ENCODE assay signal across 8 cellular contexts in the genomic region with DNA sequence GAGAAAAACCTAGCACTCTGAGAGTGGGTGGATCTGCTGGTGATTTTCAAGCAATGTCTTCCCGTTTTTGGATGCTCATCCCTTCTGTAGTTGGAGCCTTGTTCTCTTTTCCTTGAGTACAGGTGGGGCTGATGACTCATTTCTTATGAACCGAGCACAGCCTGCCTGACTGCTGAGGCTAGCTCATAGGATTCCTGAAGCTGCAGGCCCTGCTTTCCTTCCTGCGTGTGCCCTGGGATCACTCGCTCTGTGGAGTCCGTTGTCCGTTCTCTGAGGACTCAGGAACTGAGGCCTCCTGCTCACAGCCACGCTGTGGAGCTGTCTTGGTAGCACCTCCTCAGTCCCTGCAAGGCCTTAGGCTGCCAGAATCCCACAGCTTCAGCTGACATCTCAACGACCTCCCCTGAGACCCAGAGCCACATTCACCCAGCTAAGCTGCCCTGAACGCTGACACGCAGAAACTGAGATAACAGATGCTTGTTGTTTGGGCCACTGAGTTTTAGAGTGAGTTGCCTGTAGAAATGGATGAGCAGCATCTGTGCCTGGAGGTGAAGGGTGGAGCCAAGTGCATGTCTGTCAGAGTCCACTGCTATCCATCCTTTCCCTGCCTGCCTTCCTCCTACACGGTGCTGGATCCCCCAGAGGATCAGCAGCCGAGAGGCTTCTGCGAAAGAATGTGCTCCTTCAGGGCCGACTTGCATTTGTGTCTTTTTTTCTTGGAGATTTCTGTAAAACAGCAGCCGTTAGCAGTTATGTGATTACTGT.
DNase-seq lines count a peak whose midpoint lies in the region; ATAC-seq, FAIRE-seq and TF ChIP-seq lines count a peak whose summit lies in the region.

No MANE protein-coding gene starts in this region.

- no peak for FAIRE-seq in HTR-8/SVneo (lab: Jason Lieb, UNC)

- H3K36me3 ChIP-seq in DND-41 (ENCODE audit: insufficient read depth, low read length), result peaks cover 30% of the 10 kb centered on the region; the same call in 1 of the 2 replicates
- no peaks in the 10 kb centered on the region; the same call in 1 of the 2 replicates for H3K36me3 ChIP-seq in KOPT-K1 (ENCODE audit: insufficient read depth, low read length)
- no peaks in the 10 kb centered on the region for H3K36me3 ChIP-seq in osteoblast (ENCODE audit: insufficient read depth, low read length)

- DNase-seq in DND-41, result peak; percentile 78
- DNase-seq in cerebellar cortex (ENCODE audit: low spot score), result peak; percentile 61
- DNase-seq in naive thymus-derived CD8-positive, alpha-beta T cell, result no peak
- DNase-seq in HTR-8/SVneo (ENCODE audit: insufficient read length, low spot score), result no peak
- DNase-seq in HEK293T (ENCODE audit: extremely low spot score), result no peak
- no peak for DNase-seq in osteoblast (ENCODE audit: insufficient read length, low spot score, missing footprints)

- ATAC-seq in DND-41 (ENCODE audit: insufficient read depth, low read depth), result peak; percentile 35
- no peak for ATAC-seq in naive thymus-derived CD8-positive, alpha-beta T cell
- ATAC-seq in HG03139 (IDR thresholded peaks at IDR 0.05; ENCODE audit: unreplicated experiment), result no peak

- H3K9me3 ChIP-seq in DND-41 (ENCODE audit: insufficient read depth, low read length, severe bottlenecking) (no peaks in the 10 kb centered on the region), KOPT-K1 (ENCODE audit: insufficient read depth, low read length, poor library complexity, severe bottlenecking) (peaks cover 21% of the 10 kb centered on the region), osteoblast (ENCODE audit: low read depth, low read length) (no peaks in the 10 kb centered on the region)

- peak overlapping the region; percentile 68 for H3K9ac ChIP-seq in DND-41 (ENCODE audit: low read depth, low read length)

- peak overlapping the region; percentile 97 for H3K27ac ChIP-seq in DND-41 (ENCODE audit: low read length)
- H3K27ac ChIP-seq in KOPT-K1 (ENCODE audit: low read depth, low read length, poor library complexity, severe bottlenecking), result peak overlapping the region; percentile 72
- no peak overlapping the region for H3K27ac ChIP-seq in osteoblast (ENCODE audit: low read depth, low read length)

- peak overlapping the region in 9 of 10 donors; percentile 63 to 87 (median 81) for H3K4me3 Mint-ChIP-seq in naive thymus-derived CD8-positive, alpha-beta T cell

- TF ChIP-seq CTCF in DND-41 (IDR thresholded peaks at IDR 0.05; ENCODE audit: borderline replicate concordance, extremely low read depth, low read length, poor library complexity, severe bottlenecking), result peak; percentile 18
- no peak for TF ChIP-seq CTCF in osteoblast (IDR thresholded peaks at IDR 0.05; ENCODE audit: extremely low read depth, low read depth, low read length)

- H4K20me1 ChIP-seq in DND-41 (ENCODE audit: insufficient read depth, low read length), result peaks cover 47% of the 10 kb centered on the region
- H4K20me1 ChIP-seq in osteoblast (ENCODE audit: insufficient read depth, low read length), result peaks cover 66% of the 10 kb centered on the region

- peaks cover 0 to 2% (median 0%) of the 10 kb centered on the region in 3 donors for H3K36me3 Mint-ChIP-seq in naive thymus-derived CD8-positive, alpha-beta T cell

- CTCF ChIA-PET in HEK293T (lab: Yijun Ruan, JAX), result interaction anchor here (0.6 kb wide), 2 partner anchors 26 to 340 kb away, joined by 3 read pairs; no protein-coding TSS in a partner anchor

- H3K4me1 ChIP-seq in DND-41 (ENCODE audit: insufficient read depth, low read length), result peaks cover 79% of the 10 kb centered on the region
- peaks cover 33% of the 10 kb centered on the region for H3K4me1 ChIP-seq in osteoblast (ENCODE audit: insufficient read depth, low read length)

- H3K27ac Mint-ChIP-seq in naive thymus-derived CD8-positive, alpha-beta T cell, result peak overlapping the region; percentile 33 to 93 (median 86)

- H3K4me2 ChIP-seq in DND-41 (ENCODE audit: insufficient read depth, low read length) (peak overlapping the region; percentile 84), osteoblast (ENCODE audit: insufficient read depth, low read length) (no peak overlapping the region)

- H3K4me1 Mint-ChIP-seq in naive thymus-derived CD8-positive, alpha-beta T cell, result peaks cover 61 to 97% (median 90%) of the 10 kb centered on the region in 4 donors

- H3K9me3 Mint-ChIP-seq in naive thymus-derived CD8-positive, alpha-beta T cell, result no peaks in the 10 kb centered on the region

- peaks cover 89% of the 10 kb centered on the region for H3K79me2 ChIP-seq in DND-41 (ENCODE audit: insufficient read depth, low read length)
- H3K79me2 ChIP-seq in osteoblast (ENCODE audit: insufficient read depth, low read length), result peaks cover 98% of the 10 kb centered on the region

- POLR2A ChIA-PET in naive thymus-derived CD8-positive, alpha-beta T cell (lab: Charles Lee), result interaction anchor here (1.5 to 2.0 kb wide), 2 partner anchors 33 to 35 kb away, joined by 5 to 13 read pairs; no protein-coding TSS in a partner anchor
- POLR2A ChIA-PET in HEK293T (lab: Yijun Ruan, JAX), result no interaction called here

- H2AFZ ChIP-seq in DND-41 (ENCODE audit: low read depth, low read length) (no peak overlapping the region), osteoblast (ENCODE audit: low read length) (no peak overlapping the region)

- no peaks in the 10 kb centered on the region for H3K27me3 ChIP-seq in DND-41 (ENCODE audit: insufficient read depth, low read length, poor library complexity)
- no peaks in the 10 kb centered on the region for H3K27me3 ChIP-seq in osteoblast (ENCODE audit: insufficient read depth, low read length)

- H3K4me3 ChIP-seq in DND-41 (ENCODE audit: low read depth in 1 of 2, low read length in 2 of 2) (peak overlapping the region in 1 of 2 experiments; percentile 67; a peak in 2 of 4 replicates), osteoblast (ENCODE audit: insufficient read depth, low read length) (no peak overlapping the region)

- no peaks in the 10 kb centered on the region for H3K27me3 Mint-ChIP-seq in naive thymus-derived CD8-positive, alpha-beta T cell

TF ChIP-seq in HEK293T, 16 proteins besides CTCF, POLR2A, EP300 and RAD21:
- TF ChIP-seq FOXM1 (IDR thresholded peaks at IDR 0.05; ENCODE audit: borderline replicate concordance) (no peak), SP1 (IDR thresholded peaks at IDR 0.05) (no peak), HDGF (IDR thresholded peaks at IDR 0.05; ENCODE audit: borderline replicate concordance) (no peak), SUZ12 (IDR thresholded peaks at IDR 0.05) (no peak), NFRKB (IDR thresholded peaks at IDR 0.05) (no peak), ARNT (IDR thresholded peaks at IDR 0.05) (no peak), TARDBP (IDR thresholded peaks at IDR 0.05) (no peak), ELF4 (IDR thresholded peaks at IDR 0.05) (no peak), L3MBTL2 (conservative IDR thresholded peaks at IDR 0.05) (no peak), LEF1 (IDR thresholded peaks at IDR 0.05; ENCODE audit: borderline replicate concordance) (no peak), BHLHE40 (IDR thresholded peaks at IDR 0.05; ENCODE audit: borderline replicate concordance) (no peak), ZNF384 (IDR thresholded peaks at IDR 0.05) (no peak)

Comparison
In these comparisons a context has a peak if more than half of its experiments do, and no peak if none do; other contexts are left out.
1. DNase-seq: peak in DND-41 (single experiment) and cerebellar cortex (single experiment); none in naive thymus-derived CD8-positive, alpha-beta T cell (0 of 10), HTR-8/SVneo (single experiment), HEK293T (single experiment) and osteoblast (single experiment).